ENCODE assay signal across 16 cellular contexts in genomic region chr2:237431856-237432255, GRCh38. TPM values are rescaled to one million over a fixed set of nuclear protein-coding genes. Genes with fewer than 3 reads are reported as not detected.
DNase-seq lines count a peak whose midpoint lies in the region; ATAC-seq and TF ChIP-seq lines count a peak whose summit lies in the region.
"Had no signal": no experiment of that assay in that cellular context is flagged by ENCODE, and none has a peak within 500 bp of the region (broad histone marks: within the 10 kb centered on the region; RNA-seq: fewer than 3 reads in every experiment).

No MANE protein-coding gene starts in this region.

- intact Hi-C loops in CD4-positive, alpha-beta T cell (cut with DNase I, micrococcal nuclease), result loop anchor here in 1 of 2 experiments (10.0 kb wide), 1 partner anchor 243 kb away; no protein-coding TSS in a partner anchor
- intact Hi-C loops in activated CD8-positive, alpha-beta T cell treated with anti-CD3 and anti-CD28 coated beads for 36 hours (cut with micrococcal nuclease), result loop anchor here (5.0 to 10.0 kb wide), 2 partner anchors 263 to 275 kb away; no protein-coding TSS in a partner anchor
- intact Hi-C loops in left colon (cut with DNase I, micrococcal nuclease) (no loop called here), lower lobe of right lung (cut with DNase I) (no loop called here)

- H3K9me3 Mint-ChIP-seq in CD4-positive, alpha-beta T cell, result no peaks in the 10 kb centered on the region
- H3K9me3 Mint-ChIP-seq in activated CD8-positive, alpha-beta T cell treated with anti-CD3 and anti-CD28 coated beads for 36 hours, result peaks cover 4% of the 10 kb centered on the region

- peaks cover 95% of the 10 kb centered on the region for H3K4me1 Mint-ChIP-seq in CD4-positive, alpha-beta T cell (ENCODE audit: low read depth)
- peaks cover 93% of the 10 kb centered on the region for H3K4me1 Mint-ChIP-seq in activated CD8-positive, alpha-beta T cell treated with anti-CD3 and anti-CD28 coated beads for 36 hours (ENCODE audit: low read depth)

- no peaks in the 10 kb centered on the region for H3K27me3 ChIP-seq in CD4-positive, alpha-beta T cell (ENCODE audit: control insufficient read depth, insufficient read depth, low read length)
- peaks cover 15% of the 10 kb centered on the region for H3K27me3 ChIP-seq in lower lobe of right lung (ENCODE audit: low read depth)
- H3K27me3 ChIP-seq: BLaER1 had no signal

- POLR2A ChIA-PET in CD4-positive, alpha-beta T cell (lab: Charles Lee), result interaction anchor here (1.0 to 2.1 kb wide), 2 partner anchors 9 to 11 kb away, joined by 3 to 7 read pairs; no protein-coding TSS in a partner anchor
- POLR2A ChIA-PET in activated CD8-positive, alpha-beta T cell treated with anti-CD3 and anti-CD28 coated beads for 36 hours (lab: Charles Lee), result interaction anchor here (1.2 to 2.8 kb wide), 5 partner anchors 9 to 263 kb away, joined by 3 to 11 read pairs (median 4); no protein-coding TSS in a partner anchor

- H3K36me3 ChIP-seq in lower lobe of right lung, result no peaks in the 10 kb centered on the region
- H3K36me3 ChIP-seq: BLaER1 had no signal

- H3K4me3 ChIP-seq in fibroblast of mammary gland (ENCODE audit: control insufficient read depth, low read depth, low read length) (no peak overlapping the region), foreskin fibroblast (ENCODE audit: low read depth in 1 of 2, low read length in 2 of 2) (no peak overlapping the region), lower lobe of right lung (no peak overlapping the region)
- H3K4me3 ChIP-seq: BLaER1 had no signal

- H3K27ac ChIP-seq in 22Rv1, result peak overlapping the region; percentile 35; the same call in 1 of the 2 replicates
- H3K27ac ChIP-seq in CD4-positive, alpha-beta T cell (ENCODE audit: low read depth, low read length), result peak overlapping the region; percentile 54
- H3K27ac ChIP-seq in lower lobe of right lung, result no peak overlapping the region
- H3K27ac ChIP-seq: BLaER1, parathyroid adenoma had no signal

- no peaks in the 10 kb centered on the region for H3K27me3 Mint-ChIP-seq in CD4-positive, alpha-beta T cell
- H3K27me3 Mint-ChIP-seq in activated CD8-positive, alpha-beta T cell treated with anti-CD3 and anti-CD28 coated beads for 36 hours, result no peaks in the 10 kb centered on the region

- CTCF ChIA-PET in CD4-positive, alpha-beta T cell (lab: Charles Lee), result interaction anchor here (5.2 kb wide), 1 partner anchor 10 kb away, joined by 47 read pairs; no protein-coding TSS in a partner anchor
- CTCF ChIA-PET in activated CD8-positive, alpha-beta T cell treated with anti-CD3 and anti-CD28 coated beads for 36 hours (lab: Charles Lee), result interaction anchor here (0.9 to 2.9 kb wide), 3 partner anchors 9 to 43 kb away, joined by 4 to 20 read pairs (median 7); no protein-coding TSS in a partner anchor

- ATAC-seq in CD4-positive, alpha-beta T cell (ENCODE audit: poor library complexity), result no peak
- ATAC-seq in activated CD8-positive, alpha-beta T cell treated with anti-CD3 and anti-CD28 coated beads for 36 hours, result no peak
- ATAC-seq in left colon (no peak), lower lobe of right lung (no peak)
- ATAC-seq: HepG2 had no signal

- no peaks in the 10 kb centered on the region for H3K9me3 ChIP-seq in CD4-positive, alpha-beta T cell (ENCODE audit: control insufficient read depth, low read length)
- no peaks in the 10 kb centered on the region for H3K9me3 ChIP-seq in lower lobe of right lung

- peaks cover 10% of the 10 kb centered on the region for H3K4me1 ChIP-seq in lower lobe of right lung
- H3K4me1 ChIP-seq: parathyroid adenoma had no signal

- DNase-seq in CD4-positive, alpha-beta T cell, result no peak
- DNase-seq in activated CD8-positive, alpha-beta T cell treated with anti-CD3 and anti-CD28 coated beads for 36 hours, result no peak
- DNase-seq in fibroblast of mammary gland (ENCODE audit: low read depth), result peak; percentile 62
- no peak for DNase-seq in left colon
- DNase-seq in glomerular visceral epithelial cell (ENCODE audit: extremely low spot score), result no peak
- DNase-seq in foreskin fibroblast, result no peak
- DNase-seq in lower lobe of right lung, result no peak
- DNase-seq: activated CD4-positive, alpha-beta T cell treated with anti-CD3 and anti-CD28 coated beads, Interleukin-2, amount 50 U/mL, for 4 hours; central memory CD4-positive, alpha-beta T cell; NCI-H2081 treated with DMSO at 0.1 percent for 48 hours; NCI-H69 had no signal

- peak overlapping the region; percentile 84 for H3K4me3 Mint-ChIP-seq in CD4-positive, alpha-beta T cell
- peak overlapping the region; percentile 78 for H3K4me3 Mint-ChIP-seq in activated CD8-positive, alpha-beta T cell treated with anti-CD3 and anti-CD28 coated beads for 36 hours

- H3K27ac Mint-ChIP-seq in CD4-positive, alpha-beta T cell, result peak overlapping the region; percentile 83
- H3K27ac Mint-ChIP-seq in activated CD8-positive, alpha-beta T cell treated with anti-CD3 and anti-CD28 coated beads for 36 hours, result peak overlapping the region; percentile 97

- no peaks in the 10 kb centered on the region for H3K36me3 Mint-ChIP-seq in CD4-positive, alpha-beta T cell (ENCODE audit: low read depth)
- peaks cover 6% of the 10 kb centered on the region for H3K36me3 Mint-ChIP-seq in activated CD8-positive, alpha-beta T cell treated with anti-CD3 and anti-CD28 coated beads for 36 hours (ENCODE audit: low read depth)

- no peak for TF ChIP-seq CTCF in 22Rv1 (IDR thresholded peaks at IDR 0.05)
- no peak for TF ChIP-seq CTCF in CD4-positive, alpha-beta T cell (IDR thresholded peaks at IDR 0.05)
- TF ChIP-seq CTCF in activated CD8-positive, alpha-beta T cell treated with anti-CD3 and anti-CD28 coated beads for 36 hours (IDR thresholded peaks at IDR 0.05), result no peak
- TF ChIP-seq CTCF in fibroblast of mammary gland (conservative IDR thresholded peaks at IDR 0.05; ENCODE audit: control insufficient read depth, insufficient read depth, low read depth, low read length), result no peak
- no peak for TF ChIP-seq CTCF in foreskin fibroblast (IDR thresholded peaks at IDR 0.05; ENCODE audit: low read depth, low read length)
- no peak for TF ChIP-seq CTCF in lower lobe of right lung (IDR thresholded peaks at IDR 0.05)

RNA-seq across cellular contexts. Expression of gene COL6A3, which starts 17.9 kb away (rescaled TPM):
- 1 to 10 TPM; 1.3 TPM for total RNA-seq in CD4-positive, alpha-beta T cell
- 1 to 10 TPM; 4.0 to 4.1 TPM for total RNA-seq in activated CD8-positive, alpha-beta T cell treated with anti-CD3 and anti-CD28 coated beads for 36 hours
- total RNA-seq in left colon, result 10 to 100 TPM; 22.6 to 79.5 TPM
- 114 TPM for total RNA-seq in lower lobe of right lung
- total RNA-seq: HepG2 had no signal

RNA-seq across cellular contexts. Expression of gene MLPH, which starts 55.2 kb away (rescaled TPM):
- under 1 TPM in 1 of 2 experiments, not detected in 1; 0.39 TPM for total RNA-seq in CD4-positive, alpha-beta T cell
- not detected for total RNA-seq in activated CD8-positive, alpha-beta T cell treated with anti-CD3 and anti-CD28 coated beads for 36 hours
- total RNA-seq in left colon (100 to 1,000 TPM; 117 to 139 TPM), lower lobe of right lung (394 TPM)
- total RNA-seq: HepG2; T-helper 2 cell treated with Interferon-gamma antibody and Interleukin-4, amounts not matched to agents 100 ng/mL and 5 ng/mL, for 36 hours had no signal

Comparison
In these comparisons a context has a peak if more than half of its experiments do, and no peak if none do; other contexts are left out.
1. RNA of gene COL6A3, which starts 17.9 kb away (total RNA-seq): 114 TPM in lower lobe of right lung (single experiment) and 22.6 to 79.5 TPM in left colon; 4.0 to 4.1 TPM in activated CD8-positive, alpha-beta T cell treated with anti-CD3 and anti-CD28 coated beads for 36 hours and 1.3 TPM in CD4-positive, alpha-beta T cell; every median in the first group is over 4 times any median in the second.
2. RNA of gene MLPH, which starts 55.2 kb away (total RNA-seq): 394 TPM in lower lobe of right lung (single experiment) and 117 to 139 TPM in left colon; 0.39 TPM in CD4-positive, alpha-beta T cell and not detected in activated CD8-positive, alpha-beta T cell treated with anti-CD3 and anti-CD28 coated beads for 36 hours; every median in the first group is over 10 times any median in the second.